Comparison of ENCODE assay signal across 8 cellular contexts in genomic region chr4:15149842-15150592, GRCh38.
DNase-seq lines count a peak whose midpoint lies in the region; ATAC-seq and TF ChIP-seq lines count a peak whose summit lies in the region.

No MANE protein-coding gene starts in this region.

- TF ChIP-seq CTCF in body of pancreas (IDR thresholded peaks at IDR 0.05) = no peak

- peak overlapping the region; percentile 20 for H3K9ac ChIP-seq in iPS-18a (ENCODE audit: low read length)

- H3K36me3 ChIP-seq in body of pancreas (replicated peaks in 1 of 2; ENCODE audit: insufficient read depth in 1 of 2, low read depth in 2 of 2) (no peaks in the 10 kb centered on the region), iPS-18a (ENCODE audit: control insufficient read depth, low read depth, low read length) (no peaks in the 10 kb centered on the region)

- no peak overlapping the region for H3K4me3 ChIP-seq in body of pancreas
- H3K4me3 ChIP-seq in iPS-18a (ENCODE audit: low read length) = no peak overlapping the region

- intact Hi-C loops in body of pancreas (cut with DNase I) = no loop called here

- H3K27ac ChIP-seq in body of pancreas (peak overlapping the region in 1 of 4 donors; percentile 32), iPS-18a (ENCODE audit: low read length) (no peak overlapping the region)

- DNase-seq in 8988T = peak; percentile 44
- peak; percentile 94 for DNase-seq in NCI-H146 treated with DMSO at 0.1 percent for 48 hours (lab: John Stamatoyannopoulos, UW; ENCODE audit: unreplicated experiment)
- peak; percentile 52 to 75 (median 58) for DNase-seq in body of pancreas
- DNase-seq in stimulated activated CD8-positive, alpha-beta memory T cell treated with anti-CD3 and anti-CD28 coated beads, Interleukin-4, amount 100 ng/mL, for 48 hours = peak; percentile 24
- DNase-seq in activated CD4-positive, alpha-beta T cell treated with anti-CD3 and anti-CD28 coated beads for 4 hours = no peak

- peaks cover 12% of the 10 kb centered on the region for H3K4me1 ChIP-seq in body of pancreas
- H3K4me1 ChIP-seq in iPS-18a (ENCODE audit: control insufficient read depth, low read depth, low read length) = peaks cover 21% of the 10 kb centered on the region

- ATAC-seq in GM18861 (IDR thresholded peaks at IDR 0.05; ENCODE audit: unreplicated experiment) = peak; percentile 84
- ATAC-seq in HG02938 (IDR thresholded peaks at IDR 0.05; ENCODE audit: unreplicated experiment) = peak; percentile 55
- ATAC-seq in body of pancreas = peak; percentile 88

- H3K9me3 ChIP-seq in body of pancreas (no peaks in the 10 kb centered on the region), iPS-18a (ENCODE audit: control insufficient read depth, low read depth, low read length) (no peaks in the 10 kb centered on the region)

- no peak for TF ChIP-seq POLR2A in body of pancreas (IDR thresholded peaks at IDR 0.05)

- no peaks in the 10 kb centered on the region for H3K27me3 ChIP-seq in body of pancreas
- no peaks in the 10 kb centered on the region for H3K27me3 ChIP-seq in iPS-18a (ENCODE audit: control insufficient read depth, insufficient read depth, low read length)

- 34 to 37% methylated on average over 9 of the region's 9 CpGs for WGBS in body of pancreas, 2 donors

Comparison
In these comparisons a context has a peak if more than half of its experiments do, and no peak if none do; other contexts are left out.
1. DNase-seq: peak in 8988T (single experiment), NCI-H146 treated with DMSO at 0.1 percent for 48 hours (single experiment), body of pancreas (4 of 4) and stimulated activated CD8-positive, alpha-beta memory T cell treated with anti-CD3 and anti-CD28 coated beads, Interleukin-4, amount 100 ng/mL, for 48 hours (single experiment); none in activated CD4-positive, alpha-beta T cell treated with anti-CD3 and anti-CD28 coated beads for 4 hours (0 of 2).
2. Peak in every context shown above with its lines, with median percentiles within 50 percentile points of each other: ATAC-seq.